ENCODE assay signal across 19 cellular contexts in the genomic region with DNA sequence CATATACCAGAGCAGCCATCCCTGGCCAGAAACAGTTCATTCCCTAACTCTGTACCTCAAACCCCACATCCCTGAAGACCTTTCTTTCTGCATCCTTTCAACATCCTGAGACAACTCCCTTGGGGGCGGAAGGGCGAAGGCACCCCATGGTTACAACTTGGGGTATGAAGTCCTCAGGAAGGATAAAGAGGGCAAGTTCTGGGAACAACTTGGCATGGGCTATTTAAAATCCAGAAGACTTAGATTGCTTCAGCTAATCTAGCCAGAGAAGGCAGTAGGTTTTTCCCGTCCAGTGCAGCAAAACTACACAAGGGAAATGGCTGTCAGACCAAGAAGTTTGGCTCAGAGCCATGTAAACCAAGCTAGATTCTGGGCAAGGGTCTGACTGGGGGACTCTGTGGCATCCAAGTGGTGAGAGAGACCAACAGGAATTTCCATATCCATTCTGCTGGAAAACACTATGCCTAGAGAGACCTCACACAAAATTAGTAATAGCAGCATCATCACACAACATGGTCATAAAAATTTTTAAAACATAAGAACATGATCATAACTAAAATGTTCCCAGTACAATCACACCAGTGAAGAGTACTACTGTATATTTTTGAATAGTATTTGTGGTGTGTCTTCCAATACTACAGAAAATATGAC.
DNase-seq lines count a peak whose midpoint lies in the region; ATAC-seq and TF ChIP-seq lines count a peak whose summit lies in the region.
"Had no signal": no experiment of that assay in that cellular context is flagged by ENCODE, and none has a peak within 500 bp of the region (broad histone marks: within the 10 kb centered on the region; RNA-seq: fewer than 3 reads in every experiment).

No MANE protein-coding gene starts in this region.

- DNase-seq in EH (ENCODE audit: low read depth) (peak; percentile 11), HT1080 (ENCODE audit: low read depth) (peak; percentile 14), osteocyte (ENCODE audit: extremely low spot score, unreplicated experiment) (peak; percentile 54), 8988T (no peak), kidney glomerular epithelial cell (lab: John Stamatoyannopoulos, UW) (no peak), stomach (no peak), SW 1271 (lab: John Stamatoyannopoulos, UW) (no peak)
- DNase-seq in central memory CD8-positive, alpha-beta T cell (ENCODE audit: low spot score in 2 of 2), result no peak
- DNase-seq: C1 segment of cervical spinal cord, GDM1, HCEC 1CT, NCI-H1105, NCI-H1694, NCI-H2081 treated with DMSO at 0.1 percent for 48 hours, NCI-H510A, NCI-H748 treated with DMSO at 0.1 percent for 48 hours, SHP77, SK-N-SH had no signal

- peak overlapping the region; percentile 41 for H3K4me3 Mint-ChIP-seq in central memory CD8-positive, alpha-beta T cell
- H3K4me3 Mint-ChIP-seq in osteocyte (ENCODE audit: unreplicated experiment), result no peak overlapping the region
- H3K4me3 Mint-ChIP-seq: GM23338 had no signal

- H3K9me3 Mint-ChIP-seq in central memory CD8-positive, alpha-beta T cell, result no peaks in the 10 kb centered on the region
- no peaks in the 10 kb centered on the region for H3K9me3 Mint-ChIP-seq in osteocyte (ENCODE audit: unreplicated experiment)
- H3K9me3 Mint-ChIP-seq: GM23338 had no signal

- no peak for ATAC-seq in central memory CD8-positive, alpha-beta T cell (replicated peaks; ENCODE audit: extremely low read depth, poor library complexity, severe bottlenecking)
- ATAC-seq: GM23338 had no signal

- no peaks in the 10 kb centered on the region for H3K36me3 ChIP-seq in stomach

- intact Hi-C loops in stomach (cut with DNase I; ENCODE audit: low total_unique reads), result no loop called here

- WGBS in stomach, 5 donors, result 90 to 94% (median 92%) methylated on average over 3 of the region's 3 CpGs

- no peaks in the 10 kb centered on the region for H3K27me3 Mint-ChIP-seq in central memory CD8-positive, alpha-beta T cell
- H3K27me3 Mint-ChIP-seq in osteocyte (ENCODE audit: unreplicated experiment), result peaks cover 3% of the 10 kb centered on the region

- no peak for TF ChIP-seq EP300 in stomach (IDR thresholded peaks at IDR 0.05)

- no peak overlapping the region for H3K27ac ChIP-seq in stomach

- H3K9me3 ChIP-seq in stomach, result peaks cover 0 to 6% (median 0%) of the 10 kb centered on the region in 4 donors
- H3K9me3 ChIP-seq: SK-N-SH had no signal

- no peaks in the 10 kb centered on the region for H3K27me3 ChIP-seq in stomach

- H3K4me3 ChIP-seq in stomach, result no peak overlapping the region
- H3K4me3 ChIP-seq: GM23338 had no signal

- H3K4me1 ChIP-seq in stomach, result no peaks in the 10 kb centered on the region

- TF ChIP-seq CTCF in osteocyte (IDR thresholded peaks at IDR 0.05) (no peak), stomach (IDR thresholded peaks at IDR 0.05) (no peak)

- H3K36me3 Mint-ChIP-seq in central memory CD8-positive, alpha-beta T cell (ENCODE audit: insufficient read depth), result no peaks in the 10 kb centered on the region
- no peaks in the 10 kb centered on the region for H3K36me3 Mint-ChIP-seq in osteocyte (ENCODE audit: unreplicated experiment)

- H3K4me1 Mint-ChIP-seq in central memory CD8-positive, alpha-beta T cell, result peaks cover 47% of the 10 kb centered on the region
- no peaks in the 10 kb centered on the region for H3K4me1 Mint-ChIP-seq in osteocyte (ENCODE audit: unreplicated experiment)

- no peak for TF ChIP-seq POLR2A in stomach (IDR thresholded peaks at IDR 0.05)

- H3K27ac Mint-ChIP-seq in central memory CD8-positive, alpha-beta T cell (ENCODE audit: low read depth), result no peak overlapping the region
- no peak overlapping the region for H3K27ac Mint-ChIP-seq in osteocyte (ENCODE audit: unreplicated experiment)
- H3K27ac Mint-ChIP-seq: GM23338 had no signal

Comparison
In these comparisons a context has a peak if more than half of its experiments do, and no peak if none do; other contexts are left out.
1. DNase-seq: peak in EH (single experiment), HT1080 (single experiment) and osteocyte (single experiment); none in central memory CD8-positive, alpha-beta T cell (0 of 2), 8988T (single experiment), kidney glomerular epithelial cell (single experiment), stomach (single experiment) and SW 1271 (0 of 2).